ENCODE assay signal across 31 cellular contexts in the genomic region with DNA sequence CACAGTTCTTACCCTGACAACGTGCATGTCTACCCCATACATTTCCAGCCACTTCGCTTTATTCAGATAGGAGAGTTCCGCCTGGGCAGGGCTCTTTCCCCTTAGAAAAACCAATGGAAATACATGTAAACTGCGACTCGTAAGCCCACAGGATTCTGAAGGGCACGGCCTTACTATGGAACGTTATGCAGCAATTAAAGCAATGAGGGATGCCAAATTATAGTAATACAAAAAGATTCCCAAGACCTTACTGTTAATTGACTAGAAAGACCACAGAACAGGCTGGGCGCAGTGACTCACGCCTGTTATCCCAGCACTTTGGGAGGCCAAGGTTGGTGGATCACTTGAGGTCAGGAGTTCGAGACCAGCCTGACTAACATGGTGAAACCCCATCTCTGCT.
A peak's percentile ranks its signal among the peaks of the same experiment; 100 is the strongest.
DNase-seq lines count a peak whose midpoint lies in the region; ATAC-seq, FAIRE-seq and TF ChIP-seq lines count a peak whose summit lies in the region.
"Had no signal": no experiment of that assay in that cellular context is flagged by ENCODE, and none has a peak within 500 bp of the region (broad histone marks: within the 10 kb centered on the region; RNA-seq: fewer than 3 reads in every experiment).

No MANE protein-coding gene starts in this region.

- POLR2A ChIA-PET in IMR-90 (lab: Charles Lee; ENCODE audit: unreplicated experiment), result interaction anchor here (0.6 kb wide), 1 partner anchor 13 kb away, joined by 4 read pairs; no protein-coding TSS in a partner anchor

- intact Hi-C loops in IMR-90 (cut with micrococcal nuclease), result loop anchor here (10.0 kb wide), 1 partner anchor 142 kb away; a partner anchor contains a TSS

- FAIRE-seq in astrocyte (lab: Jason Lieb, UNC), result no peak
- FAIRE-seq: G401.6 had no signal

- CTCF ChIA-PET in IMR-90 (lab: Yijun Ruan, JAX), result no interaction called here

- H2BK5ac ChIP-seq in IMR-90 (ENCODE audit: low read depth, low read length, poor library complexity, severe bottlenecking), result no peak overlapping the region

- no peak overlapping the region for H3K56ac ChIP-seq in IMR-90 (ENCODE audit: extremely low read depth, insufficient read depth, low read length)

- no peak overlapping the region for H2AFZ ChIP-seq in IMR-90 (replicated peaks; ENCODE audit: low read length, poor library complexity)
- no peak overlapping the region for H2AFZ ChIP-seq in astrocyte (ENCODE audit: low read depth, low read length)
- H2AFZ ChIP-seq: parathyroid adenoma had no signal

- H3K9me1 ChIP-seq in IMR-90 (ENCODE audit: insufficient read depth, low read length), result peaks cover 13% of the 10 kb centered on the region; the same call in 1 of the 2 replicates

- H3K23ac ChIP-seq in IMR-90 (ENCODE audit: low read depth, low read length), result no peak overlapping the region

- DNase-seq in ELR (ENCODE audit: low read depth) (peak; percentile 72), IMR-90 (peak; percentile 41), astrocyte (ENCODE audit: low read depth) (peak; percentile 93), iris pigment epithelial cell (ENCODE audit: low read depth) (peak; percentile 17), NCI-H2196 treated with DMSO at 0.1 percent for 48 hours (lab: John Stamatoyannopoulos, UW; ENCODE audit: unreplicated experiment) (no peak)
- no peak for DNase-seq in effector CD8-positive, alpha-beta T cell (lab: John Stamatoyannopoulos, UW)
- DNase-seq: activated CD8-positive, alpha-beta memory T cell treated with anti-CD3 and anti-CD28 coated beads, Interleukin-2, amount 10 ng/mL, durations not matched to agents 7 days and 5 days; activated gamma-delta T cell; activated naive CD8-positive, alpha-beta T cell treated with anti-CD3 and anti-CD28 coated beads for 36 hours; activated T-cell treated with anti-CD3 and anti-CD28 coated beads, Interleukin-2, amount 50 U/mL, for 4 hours; aorta; C1 segment of cervical spinal cord; DMS153; esophagus squamous epithelium; hippocampal formation; Karpas-422; mesendoderm; NCI-H2107; NCI-H446; retina; stimulated activated naive CD4-positive, alpha-beta T cell; T-helper 1 cell; upper lobe of right lung had no signal

- no peak overlapping the region for H3K4ac ChIP-seq in IMR-90 (ENCODE audit: low read depth, low read length)

- no peak overlapping the region for H3K18ac ChIP-seq in IMR-90 (ENCODE audit: low read depth, low read length)

- H2AK5ac ChIP-seq in IMR-90 (ENCODE audit: low read depth, low read length), result no peak overlapping the region

- TF ChIP-seq CTCF in IMR-90 (conservative IDR thresholded peaks at IDR 0.05; ENCODE audit: low read depth, low read length) (no peak), astrocyte (IDR thresholded peaks at IDR 0.05; ENCODE audit: insufficient read depth, low read depth, low read length) (no peak)

- H3K4me2 ChIP-seq in IMR-90 (ENCODE audit: low read depth, low read length) (no peak overlapping the region), astrocyte (ENCODE audit: low read length) (peak overlapping the region; percentile 44)

- no peak for TF ChIP-seq RAD21 in IMR-90 (IDR thresholded peaks at IDR 0.05; ENCODE audit: low read length)

- no peak for TF ChIP-seq POLR2A in IMR-90 (IDR thresholded peaks at IDR 0.05; ENCODE audit: low read depth, low read length)

- H3K4me3 Mint-ChIP-seq in astrocyte (ENCODE audit: unreplicated experiment), result no peak overlapping the region
- H3K4me3 Mint-ChIP-seq in stimulated activated memory B cell treated with anti-CD40 and anti-IgM and Interleukin-4, amounts not matched to agents 10 μg/mL and 1 μg/mL and 100 μg/mL, for 72 hours, result no peak overlapping the region
- H3K4me3 Mint-ChIP-seq: activated CD8-positive, alpha-beta memory T cell treated with anti-CD3 and anti-CD28 coated beads, Interleukin-2, amount 10 ng/mL, durations not matched to agents 7 days and 5 days; activated naive CD8-positive, alpha-beta T cell treated with anti-CD3 and anti-CD28 coated beads for 36 hours; activated T-cell treated with anti-CD3 and anti-CD28 coated beads, Interleukin-2, amount 50 U/mL, for 4 hours; central memory CD8-positive, alpha-beta T cell; neural crest cell had no signal

- H3K4me3 ChIP-seq in IMR-90 (ENCODE audit: insufficient read depth, low read depth, low read length) (no peak overlapping the region), astrocyte (ENCODE audit: insufficient read depth, low read depth, low read length) (no peak overlapping the region)
- H3K4me3 ChIP-seq: esophagus squamous epithelium, gastroesophageal sphincter, skin epidermis, upper lobe of right lung had no signal

- in situ Hi-C loops in IMR-90 (cut with MboI; ENCODE audit: low sequenced_read_pairs), result no loop called here

- H3K9ac ChIP-seq in IMR-90 (ENCODE audit: low read depth, low read length) (no peak overlapping the region), astrocyte (ENCODE audit: low read length) (no peak overlapping the region)
- H3K9ac ChIP-seq: parathyroid adenoma had no signal

- no peak overlapping the region for H4K91ac ChIP-seq in IMR-90 (ENCODE audit: insufficient read depth, low read depth, low read length)

- no peaks in the 10 kb centered on the region for H3K79me2 ChIP-seq in astrocyte (ENCODE audit: insufficient read depth, low read length)
- H3K79me2 ChIP-seq: parathyroid adenoma had no signal

- no peak overlapping the region for H2BK15ac ChIP-seq in IMR-90 (ENCODE audit: low read depth, low read length)

- H4K20me1 ChIP-seq in IMR-90 (ENCODE audit: insufficient read depth, low read length), result no peaks in the 10 kb centered on the region
- H4K20me1 ChIP-seq in astrocyte (ENCODE audit: insufficient read depth, low read length), result no peaks in the 10 kb centered on the region

- no peak overlapping the region for H2AK9ac ChIP-seq in IMR-90 (replicated peaks; ENCODE audit: low read depth, low read length, poor library complexity)

- no peak overlapping the region for H4K5ac ChIP-seq in IMR-90 (ENCODE audit: low read depth, low read length)

- H3K9me3 ChIP-seq in IMR-90 (ENCODE audit: control insufficient read depth, insufficient read depth, low read length) (no peaks in the 10 kb centered on the region), astrocyte (ENCODE audit: insufficient read depth, low read depth, low read length) (no peaks in the 10 kb centered on the region)
- H3K9me3 ChIP-seq: esophagus squamous epithelium, gastroesophageal sphincter, upper lobe of right lung had no signal

- H3K27ac Mint-ChIP-seq in astrocyte (ENCODE audit: unreplicated experiment), result no peak overlapping the region
- H3K27ac Mint-ChIP-seq in stimulated activated memory B cell treated with anti-CD40 and anti-IgM and Interleukin-4, amounts not matched to agents 10 μg/mL and 1 μg/mL and 100 μg/mL, for 72 hours, result no peak overlapping the region
- H3K27ac Mint-ChIP-seq: activated CD8-positive, alpha-beta memory T cell treated with anti-CD3 and anti-CD28 coated beads, Interleukin-2, amount 10 ng/mL, durations not matched to agents 7 days and 5 days; activated naive CD8-positive, alpha-beta T cell treated with anti-CD3 and anti-CD28 coated beads for 36 hours had no signal

- H3K4me1 ChIP-seq in IMR-90 (ENCODE audit: control insufficient read depth, insufficient read depth, low read length), result peaks cover 20% of the 10 kb centered on the region
- H3K4me1 ChIP-seq in astrocyte (ENCODE audit: insufficient read depth, low read length), result peaks cover 32% of the 10 kb centered on the region
- H3K4me1 ChIP-seq: gastroesophageal sphincter, parathyroid adenoma had no signal

- dilution Hi-C loops in IMR-90 (cut with HindIII; ENCODE audit: low sequenced_read_pairs, unreplicated experiment), result no loop called here

- WGBS in IMR-90 (ENCODE audit: extremely low coverage in 2 of 2, insufficient read length in 1 of 2), 2 experiments, result no CpG with 5 or more reads among the region's 10 CpGs

- ATAC-seq in IMR-90 (ENCODE audit: low read depth) (no peak), GM19455 (IDR thresholded peaks at IDR 0.05; ENCODE audit: unreplicated experiment) (no peak)
- no peak for ATAC-seq in stimulated activated memory B cell treated with anti-CD40 and anti-IgM and Interleukin-4, amounts not matched to agents 10 μg/mL and 1 μg/mL and 100 μg/mL, for 72 hours
- ATAC-seq: activated CD8-positive, alpha-beta memory T cell treated with anti-CD3 and anti-CD28 coated beads, Interleukin-2, amount 10 ng/mL, durations not matched to agents 7 days and 5 days; activated T-cell treated with anti-CD3 and anti-CD28 coated beads, Interleukin-2, amount 50 U/mL, for 4 hours; gastroesophageal sphincter; upper lobe of right lung had no signal

- H3K9me3 Mint-ChIP-seq in astrocyte (ENCODE audit: unreplicated experiment), result no peaks in the 10 kb centered on the region
- H3K9me3 Mint-ChIP-seq in stimulated activated memory B cell treated with anti-CD40 and anti-IgM and Interleukin-4, amounts not matched to agents 10 μg/mL and 1 μg/mL and 100 μg/mL, for 72 hours, result no peaks in the 10 kb centered on the region
- H3K9me3 Mint-ChIP-seq: activated naive CD8-positive, alpha-beta T cell treated with anti-CD3 and anti-CD28 coated beads for 36 hours; activated T-cell treated with anti-CD3 and anti-CD28 coated beads, Interleukin-2, amount 50 U/mL, for 4 hours; central memory CD8-positive, alpha-beta T cell; neural crest cell had no signal

- H4K8ac ChIP-seq in IMR-90 (ENCODE audit: low read depth in 2 of 2, low read length in 2 of 2), result no peak overlapping the region

- H3K27me3 ChIP-seq in IMR-90 (ENCODE audit: control insufficient read depth, insufficient read depth, low read length) (peaks cover 4% of the 10 kb centered on the region), astrocyte (ENCODE audit: insufficient read depth, low read length) (no peaks in the 10 kb centered on the region)
- H3K27me3 ChIP-seq: gastroesophageal sphincter, upper lobe of right lung had no signal

- 0 out of 2 replicates have a peak overlapping the region, but pooled peaks have one; percentile 28 for H2BK120ac ChIP-seq in IMR-90 (ENCODE audit: low read depth, low read length)

- no TSS peak for BruUV-seq in IMR-90 (replicated peaks; lab: Mats Ljungman, UMichigan)

- H3K79me1 ChIP-seq in IMR-90 (ENCODE audit: low read depth in 1 of 2, low read length in 2 of 2), result no peaks in the 10 kb centered on the region

- H3K14ac ChIP-seq in IMR-90 (replicated peaks; ENCODE audit: low read depth, low read length), result no peak overlapping the region

- H3K36me3 ChIP-seq in IMR-90 (ENCODE audit: control insufficient read depth, insufficient read depth, low read length), result no peaks in the 10 kb centered on the region
- H3K36me3 ChIP-seq in astrocyte (ENCODE audit: insufficient read depth, low read length), result no peaks in the 10 kb centered on the region
- H3K36me3 ChIP-seq: esophagus squamous epithelium, gastroesophageal sphincter, upper lobe of right lung had no signal

- no peaks in the 10 kb centered on the region for H3K36me3 Mint-ChIP-seq in astrocyte (ENCODE audit: low read depth, unreplicated experiment)
- no peaks in the 10 kb centered on the region for H3K36me3 Mint-ChIP-seq in stimulated activated memory B cell treated with anti-CD40 and anti-IgM and Interleukin-4, amounts not matched to agents 10 μg/mL and 1 μg/mL and 100 μg/mL, for 72 hours
- H3K36me3 Mint-ChIP-seq: activated CD8-positive, alpha-beta memory T cell treated with anti-CD3 and anti-CD28 coated beads, Interleukin-2, amount 10 ng/mL, durations not matched to agents 7 days and 5 days; activated naive CD8-positive, alpha-beta T cell treated with anti-CD3 and anti-CD28 coated beads for 36 hours had no signal

- H3K27me3 Mint-ChIP-seq in astrocyte (ENCODE audit: low read depth, unreplicated experiment), result peaks cover 17% of the 10 kb centered on the region
- no peaks in the 10 kb centered on the region for H3K27me3 Mint-ChIP-seq in stimulated activated memory B cell treated with anti-CD40 and anti-IgM and Interleukin-4, amounts not matched to agents 10 μg/mL and 1 μg/mL and 100 μg/mL, for 72 hours

- peaks cover 15% of the 10 kb centered on the region for H3K4me1 Mint-ChIP-seq in astrocyte (ENCODE audit: low read depth, unreplicated experiment)
- no peaks in the 10 kb centered on the region for H3K4me1 Mint-ChIP-seq in stimulated activated memory B cell treated with anti-CD40 and anti-IgM and Interleukin-4, amounts not matched to agents 10 μg/mL and 1 μg/mL and 100 μg/mL, for 72 hours
- H3K4me1 Mint-ChIP-seq: activated CD8-positive, alpha-beta memory T cell treated with anti-CD3 and anti-CD28 coated beads, Interleukin-2, amount 10 ng/mL, durations not matched to agents 7 days and 5 days; activated naive CD8-positive, alpha-beta T cell treated with anti-CD3 and anti-CD28 coated beads for 36 hours; central memory CD8-positive, alpha-beta T cell had no signal

- H3K27ac ChIP-seq in IMR-90 (ENCODE audit: insufficient read depth, low read length) (no peak overlapping the region), astrocyte (ENCODE audit: low read depth, low read length) (no peak overlapping the region)
- H3K27ac ChIP-seq: esophagus squamous epithelium, gastroesophageal sphincter, parathyroid adenoma, skin epidermis, upper lobe of right lung had no signal

- no peak overlapping the region for H2BK20ac ChIP-seq in IMR-90 (ENCODE audit: low read depth, low read length)

Comparison
In these comparisons a context has a peak if more than half of its experiments do, and no peak if none do; other contexts are left out.
1. DNase-seq: peak in ELR (single experiment), IMR-90 (single experiment), astrocyte (single experiment) and iris pigment epithelial cell (single experiment); none in effector CD8-positive, alpha-beta T cell (single experiment) and NCI-H2196 treated with DMSO at 0.1 percent for 48 hours (single experiment).